8 cellular contexts compared by ENCODE assay signal in genomic region chr2:96261328-96262003, GRCh38. TPM values are rescaled to one million over a fixed set of nuclear protein-coding genes. Genes with fewer than 3 reads are reported as not detected.
DNase-seq lines count a peak whose midpoint lies in the region; ATAC-seq, FAIRE-seq and TF ChIP-seq lines count a peak whose summit lies in the region.

No MANE protein-coding gene starts in this region.

- H3K79me2 ChIP-seq in GM23248 (ENCODE audit: insufficient read depth), result peaks cover 90% of the 10 kb centered on the region

- H3K9me2 ChIP-seq in GM23248 (ENCODE audit: insufficient read depth), result no peaks in the 10 kb centered on the region

- no peaks in the 10 kb centered on the region for H3K27me3 ChIP-seq in GM23248 (replicated peaks; ENCODE audit: insufficient read depth)
- no peaks in the 10 kb centered on the region for H3K27me3 ChIP-seq in spleen (replicated peaks in 1 of 7)

- intact Hi-C loops in spleen (cut with DNase I; ENCODE audit: low total_unique reads), result no loop called here

- ATAC-seq in left lobe of liver (peak; percentile 19), GM18873 (IDR thresholded peaks at IDR 0.05; ENCODE audit: low FRiP score, unreplicated experiment) (no peak), GM21381 (IDR thresholded peaks at IDR 0.05; ENCODE audit: unreplicated experiment) (no peak)

- H3K4me2 ChIP-seq in GM23248 (ENCODE audit: unreplicated experiment), result peak overlapping the region; percentile 8

- H3F3A ChIP-seq in GM23248 (ENCODE audit: insufficient read depth), result peaks cover 34% of the 10 kb centered on the region

- POLR2A ChIA-PET in RWPE1 (lab: Yijun Ruan, JAX; ENCODE audit: low non-redundant PET), result no interaction called here

- peak overlapping the region; percentile 39 for H3K9ac ChIP-seq in GM23248

- no peak for TF ChIP-seq POLR2A in spleen (IDR thresholded peaks at IDR 0.05)

- WGBS in GM23248 (ENCODE audit: low coverage in 1 of 2, low lambda C conversion rate in 2 of 2, missing lambda C conversion rate in 2 of 2), 2 experiments, result 94 to 99% methylated on average over 6 of the region's 6 CpGs
- WGBS in spleen, 5 donors, result 82 to 91% (median 86%) methylated on average over 6 of the region's 6 CpGs

- no peaks in the 10 kb centered on the region for H3K36me3 ChIP-seq in GM23248 (ENCODE audit: low read depth)
- H3K36me3 ChIP-seq in spleen, result peaks cover 0 to 58% (median 17%) of the 10 kb centered on the region in 6 donors

- TF ChIP-seq CTCF in RWPE1 (conservative IDR thresholded peaks at IDR 0.05; ENCODE audit: low read depth) (no peak), spleen (IDR thresholded peaks at IDR 0.05 in 8 of 11, conservative IDR thresholded peaks at IDR 0.05 in 3 of 11) (no peak)

- CTCF ChIA-PET in RWPE1 (lab: Yijun Ruan, JAX), result interaction anchor here (0.6 to 1.5 kb wide), 2 partner anchors 35 to 1160 kb away, joined by 3 to 9 read pairs; no protein-coding TSS in a partner anchor

- H4K20me1 ChIP-seq in GM23248 (ENCODE audit: insufficient read depth), result no peaks in the 10 kb centered on the region

- in situ Hi-C loops in GM23248 (cut with MboI), result loop anchor here (25.0 kb wide), 1 partner anchor 249 kb away; no protein-coding TSS in a partner anchor

- H3K27ac ChIP-seq in GM23248, result peak overlapping the region; percentile 76
- H3K27ac ChIP-seq in RWPE1, result peak overlapping the region; percentile 94
- H3K27ac ChIP-seq in spleen, result peak overlapping the region; percentile 43 to 99 (median 90)

- FAIRE-seq in GM19239 (lab: Jason Lieb, UNC), result no peak

- no peak overlapping the region for H2AFZ ChIP-seq in GM23248

- H3K4me3 ChIP-seq in GM23248, result no peak overlapping the region
- H3K4me3 ChIP-seq in spleen, result no peak overlapping the region

- DNase-seq in GM23248, result no peak
- no peak for DNase-seq in RWPE1 (ENCODE audit: low spot score)
- DNase-seq in left lobe of liver (ENCODE audit: low spot score), result no peak
- no peak for DNase-seq in spleen
- DNase-seq in GM19239 (ENCODE audit: insufficient read length, low spot score), result no peak
- no peak for DNase-seq in central memory CD4-positive, alpha-beta T cell

- H3K9me3 ChIP-seq in GM23248 (ENCODE audit: low read depth) (no peaks in the 10 kb centered on the region), spleen (no peaks in the 10 kb centered on the region)

- peaks cover 44% of the 10 kb centered on the region for H3K4me1 ChIP-seq in GM23248 (ENCODE audit: insufficient read depth)
- peaks cover 71 to 90% (median 86%) of the 10 kb centered on the region in 6 donors for H3K4me1 ChIP-seq in spleen

RNA-seq across cellular contexts. Expression of gene TMEM127, which starts 4.3 kb away (rescaled TPM):
- 43.6 and 46.8 TPM in 2 replicates for total RNA-seq in GM23248 (2014; rRNA removed; shearing (Covaris generic))
- 33.4 and 34.0 TPM in 2 replicates for polyA plus RNA-seq in GM23248 (2016; fragmentation: Nextera tagmentation; extraction: Ambion mirVana)
- total RNA-seq in left lobe of liver, result 30.6 TPM
- total RNA-seq in spleen, result 10 to 100 TPM; 61.1 to 83.3 (median 70.0) TPM
- 10 to 100 TPM in 1 of 3 donors, 1 to 10 TPM in 2; 7.5 to 17.3 (median 8.4) TPM for polyA plus RNA-seq in spleen

RNA-seq across cellular contexts. Expression of gene CIAO1, which starts 4.6 kb away (rescaled TPM):
- total RNA-seq in GM23248 (2014; rRNA removed; shearing (Covaris generic)), result 110 and 126 TPM in 2 replicates
- polyA plus RNA-seq in GM23248 (2016; fragmentation: Nextera tagmentation; extraction: Ambion mirVana) (69.3 and 71.1 TPM in 2 replicates), spleen (10 to 100 TPM; 31.3 to 49.1 (median 39.5) TPM)
- total RNA-seq in left lobe of liver (45.0 TPM), spleen (100 to 1,000 TPM in 3 of 7 donors, 10 to 100 TPM in 4; 63.9 to 122 (median 76.7) TPM)

RNA-seq across cellular contexts. Expression of gene SNRNP200, which starts 43.9 kb away (rescaled TPM):
- 30.6 and 34.2 TPM in 2 replicates for total RNA-seq in GM23248 (2014; rRNA removed; shearing (Covaris generic))
- polyA plus RNA-seq in GM23248 (2016; fragmentation: Nextera tagmentation; extraction: Ambion mirVana), result 40.5 and 41.8 TPM in 2 replicates
- 49.7 TPM for total RNA-seq in left lobe of liver
- total RNA-seq in spleen, result 100 to 1,000 TPM; 110 to 139 (median 130) TPM
- polyA plus RNA-seq in spleen, result 10 to 100 TPM; 60.5 to 74.4 (median 73.6) TPM

RNA-seq across cellular contexts. Expression of gene STARD7, which starts 52.8 kb away (rescaled TPM):
- total RNA-seq in GM23248 (2014; rRNA removed; shearing (Covaris generic)), result 120 and 129 TPM in 2 replicates
- polyA plus RNA-seq in GM23248 (2016; fragmentation: Nextera tagmentation; extraction: Ambion mirVana) (93.3 and 94.2 TPM in 2 replicates), spleen (10 to 100 TPM; 45.1 to 73.0 (median 52.2) TPM)
- total RNA-seq in left lobe of liver (67.6 TPM), spleen (100 to 1,000 TPM in 5 of 7 donors, 10 to 100 TPM in 2; 89.8 to 174 (median 123) TPM)
